9 cellular contexts compared by ENCODE assay signal in genomic region chr1:202860744-202861419, GRCh38. TPM values are rescaled to one million over a fixed set of nuclear protein-coding genes. Genes with fewer than 3 reads are reported as not detected.
A peak's percentile ranks its signal among the peaks of the same experiment; 100 is the strongest.
DNase-seq lines count a peak whose midpoint lies in the region; ATAC-seq and TF ChIP-seq lines count a peak whose summit lies in the region.
"Had no signal": no experiment of that assay in that cellular context is flagged by ENCODE, and none has a peak within 500 bp of the region (broad histone marks: within the 10 kb centered on the region; RNA-seq: fewer than 3 reads in every experiment).

No MANE protein-coding gene starts in this region.

- DNase-seq in ACHN (peak; percentile 52), LNCaP clone FGC (ENCODE audit: low read depth) (peak; percentile 91), UCSD-AML1 (lab: John Stamatoyannopoulos, UW; ENCODE audit: unreplicated experiment) (peak; percentile 52), lower lobe of right lung (peak; percentile 83)
- peak; percentile 59 for DNase-seq in stimulated activated CD8-positive, alpha-beta memory T cell treated with anti-CD3 and anti-CD28 coated beads, Interleukin-4, amount 100 ng/mL, for 48 hours

- H3K9me3 ChIP-seq in lower lobe of right lung = no peaks in the 10 kb centered on the region

- peaks cover 42% of the 10 kb centered on the region for H3K27me3 Mint-ChIP-seq in dendritic cell treated with granulocyte-macrophage colony-stimulating factor and Interleukin-4, amounts not matched to agents 40 ng/mL and 50 ng/mL, for 4 days

- no peaks in the 10 kb centered on the region for H3K36me3 Mint-ChIP-seq in dendritic cell treated with granulocyte-macrophage colony-stimulating factor and Interleukin-4, amounts not matched to agents 40 ng/mL and 50 ng/mL, for 4 days (ENCODE audit: low read depth)

- H3K4me3 ChIP-seq in LNCaP clone FGC (ENCODE audit: low read depth, low read length) (peak overlapping the region; percentile 72), lower lobe of right lung (peak overlapping the region; percentile 78)

- peak overlapping the region; percentile 68 for H3K27ac Mint-ChIP-seq in dendritic cell treated with granulocyte-macrophage colony-stimulating factor and Interleukin-4, amounts not matched to agents 40 ng/mL and 50 ng/mL, for 4 days

- H3K4me3 Mint-ChIP-seq in dendritic cell treated with granulocyte-macrophage colony-stimulating factor and Interleukin-4, amounts not matched to agents 40 ng/mL and 50 ng/mL, for 4 days = peak overlapping the region; percentile 92

- peak overlapping the region; percentile 41 for H3K27ac ChIP-seq in lower lobe of right lung

- 0 out of 2 replicates have a peak, but pooled peaks have one; percentile 2 for TF ChIP-seq CTCF in LNCaP clone FGC (IDR thresholded peaks at IDR 0.05; ENCODE audit: control insufficient read depth, extremely low read depth, insufficient read depth)
- TF ChIP-seq CTCF in lower lobe of right lung (IDR thresholded peaks at IDR 0.05) = no peak

- intact Hi-C loops in dendritic cell treated with granulocyte-macrophage colony-stimulating factor and Interleukin-4, amounts not matched to agents 40 ng/mL and 50 ng/mL, for 4 days (cut with micrococcal nuclease) = loop anchor here (2.0 kb wide), 1 partner anchor 48 kb away; no protein-coding TSS in a partner anchor
- intact Hi-C loops in lower lobe of right lung (cut with DNase I) = no loop called here

- no peaks in the 10 kb centered on the region for H3K36me3 ChIP-seq in lower lobe of right lung

- in situ Hi-C loops in ACHN (cut with HindIII; ENCODE audit: low pct_ligation_motif_present, low pct_unique_long_range_greater_than_20kb, low sequenced_read_pairs) = loop anchor here (25.0 kb wide), 1 partner anchor 124 kb away; no protein-coding TSS in a partner anchor

- H3K4me1 ChIP-seq in lower lobe of right lung = peaks cover 18% of the 10 kb centered on the region

- no peaks in the 10 kb centered on the region for H3K9me3 Mint-ChIP-seq in dendritic cell treated with granulocyte-macrophage colony-stimulating factor and Interleukin-4, amounts not matched to agents 40 ng/mL and 50 ng/mL, for 4 days

- peaks cover 40% of the 10 kb centered on the region for H3K4me1 Mint-ChIP-seq in dendritic cell treated with granulocyte-macrophage colony-stimulating factor and Interleukin-4, amounts not matched to agents 40 ng/mL and 50 ng/mL, for 4 days (ENCODE audit: low read depth)

- H3K27me3 ChIP-seq in lower lobe of right lung (ENCODE audit: low read depth) = no peaks in the 10 kb centered on the region

- peak; percentile 32 for ATAC-seq in GM18517 (IDR thresholded peaks at IDR 0.05; ENCODE audit: unreplicated experiment)
- ATAC-seq in lower lobe of right lung = peak; percentile 87 to 92
- ATAC-seq in HG03460 (IDR thresholded peaks at IDR 0.05; ENCODE audit: unreplicated experiment) = no peak

RNA-seq across cellular contexts. Expression of gene RABIF, which starts 28.1 kb away (rescaled TPM):
- 8.3 TPM for total RNA-seq in lower lobe of right lung

RNA-seq across cellular contexts. Expression of gene PCAT6, which starts 50.1 kb away (rescaled TPM):
- total RNA-seq in lower lobe of right lung = 0.71 TPM
- total RNA-seq: frontal cortex had no signal

RNA-seq across cellular contexts. Expression of gene KDM5B, which starts 52.7 kb away (rescaled TPM):
- total RNA-seq in lower lobe of right lung = 48.9 TPM
